Comparison of ENCODE assay signal across 8 cellular contexts in the genomic region with DNA sequence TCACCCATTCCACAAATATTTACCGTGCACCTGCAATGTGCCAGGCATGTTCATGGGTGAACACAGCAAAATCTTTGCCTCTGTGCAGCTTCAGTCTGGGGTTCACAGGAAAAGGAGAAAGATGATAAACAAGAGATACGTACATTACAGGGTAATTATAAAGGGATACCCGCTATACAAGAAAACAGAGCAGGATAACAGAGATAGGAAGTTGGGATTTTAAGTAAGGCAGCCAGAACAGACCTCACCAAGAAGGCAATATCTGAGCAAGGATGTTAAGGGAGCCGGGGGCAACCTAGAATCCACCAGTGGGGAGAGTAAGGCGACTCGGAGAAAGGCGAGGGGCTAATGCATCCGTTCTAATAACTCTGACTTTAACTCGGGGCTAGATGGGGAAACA. TPM values are rescaled to one million over a fixed set of nuclear protein-coding genes. Genes with fewer than 3 reads are reported as not detected.
DNase-seq lines count a peak whose midpoint lies in the region; ATAC-seq and TF ChIP-seq lines count a peak whose summit lies in the region.

No MANE protein-coding gene starts in this region.

- peaks cover 26% of the 10 kb centered on the region for H3K4me1 Mint-ChIP-seq in Calu3 (ENCODE audit: low read depth, unreplicated experiment)
- peaks cover 38% of the 10 kb centered on the region for H3K4me1 Mint-ChIP-seq in activated CD4-positive, alpha-beta memory T cell treated with anti-CD3 and anti-CD28 coated beads for 36 hours (ENCODE audit: low read depth)
- H3K4me1 Mint-ChIP-seq in stimulated activated naive B cell treated with anti-CD40 and anti-IgM and Interleukin-4, amounts not matched to agents 10 μg/mL and 1 μg/mL and 100 μg/mL, for 72 hours = peaks cover 22 to 47% of the 10 kb centered on the region in 2 donors

- POLR2A ChIA-PET in activated CD4-positive, alpha-beta memory T cell treated with anti-CD3 and anti-CD28 coated beads for 36 hours (lab: Charles Lee) = no interaction called here

- H3K4me3 Mint-ChIP-seq in Calu3 (ENCODE audit: low read depth, unreplicated experiment) = peak overlapping the region; percentile 94
- H3K4me3 Mint-ChIP-seq in activated CD4-positive, alpha-beta memory T cell treated with anti-CD3 and anti-CD28 coated beads for 36 hours = peak overlapping the region; percentile 96
- peak overlapping the region; percentile 87 to 95 for H3K4me3 Mint-ChIP-seq in stimulated activated naive B cell treated with anti-CD40 and anti-IgM and Interleukin-4, amounts not matched to agents 10 μg/mL and 1 μg/mL and 100 μg/mL, for 72 hours

- peaks cover 42% of the 10 kb centered on the region for H3K36me3 Mint-ChIP-seq in Calu3 (ENCODE audit: insufficient read depth, unreplicated experiment)
- peaks cover 20% of the 10 kb centered on the region for H3K36me3 Mint-ChIP-seq in activated CD4-positive, alpha-beta memory T cell treated with anti-CD3 and anti-CD28 coated beads for 36 hours
- H3K36me3 Mint-ChIP-seq in stimulated activated naive B cell treated with anti-CD40 and anti-IgM and Interleukin-4, amounts not matched to agents 10 μg/mL and 1 μg/mL and 100 μg/mL, for 72 hours = peaks cover 7 to 11% of the 10 kb centered on the region in 2 donors

- no peaks in the 10 kb centered on the region for H3K4me1 ChIP-seq in right cardiac atrium (ENCODE audit: control insufficient read depth, insufficient read depth, low read length)

- TF ChIP-seq CTCF in Calu3 (IDR thresholded peaks at IDR 0.05; ENCODE audit: unreplicated experiment) = no peak

- peak overlapping the region; percentile 46 for H3K27ac ChIP-seq in right cardiac atrium (ENCODE audit: low read length)

- peak; percentile 0 for ATAC-seq in HG02623 (IDR thresholded peaks at IDR 0.05; ENCODE audit: unreplicated experiment)
- ATAC-seq in right cardiac atrium = peak in 1 of 2 donors; percentile 3
- ATAC-seq in stimulated activated naive B cell treated with anti-CD40 and anti-IgM and Interleukin-4, amounts not matched to agents 10 μg/mL and 1 μg/mL and 100 μg/mL, for 72 hours (replicated peaks) = peak in 1 of 2 donors; percentile 0
- no peak for ATAC-seq in GM18858 (IDR thresholded peaks at IDR 0.05; ENCODE audit: unreplicated experiment)

- CTCF ChIA-PET in Calu3 (lab: Charles Lee) = no interaction called here
- CTCF ChIA-PET in activated CD4-positive, alpha-beta memory T cell treated with anti-CD3 and anti-CD28 coated beads for 36 hours (lab: Charles Lee) = no interaction called here

- peak overlapping the region; percentile 51 for H3K4me3 ChIP-seq in right cardiac atrium (ENCODE audit: low read length)

- intact Hi-C loops in Calu3 (cut with micrococcal nuclease; ENCODE audit: unreplicated experiment) = no loop called here
- intact Hi-C loops in activated CD4-positive, alpha-beta memory T cell treated with anti-CD3 and anti-CD28 coated beads for 36 hours (cut with micrococcal nuclease) = loop anchor here (2.0 to 5.0 kb wide), 7 partner anchors 17 to 1830 kb away; a partner anchor contains a TSS
- intact Hi-C loops in right cardiac atrium (cut with DNase I) = loop anchor here in 1 of 4 donors (10.0 kb wide), 1 partner anchor 53 kb away; no protein-coding TSS in a partner anchor

- no peaks in the 10 kb centered on the region for H3K27me3 ChIP-seq in right cardiac atrium (ENCODE audit: control insufficient read depth, insufficient read depth)

- H3K27me3 Mint-ChIP-seq in Calu3 (ENCODE audit: unreplicated experiment) = no peaks in the 10 kb centered on the region
- H3K27me3 Mint-ChIP-seq in activated CD4-positive, alpha-beta memory T cell treated with anti-CD3 and anti-CD28 coated beads for 36 hours = no peaks in the 10 kb centered on the region
- no peaks in the 10 kb centered on the region for H3K27me3 Mint-ChIP-seq in stimulated activated naive B cell treated with anti-CD40 and anti-IgM and Interleukin-4, amounts not matched to agents 10 μg/mL and 1 μg/mL and 100 μg/mL, for 72 hours

- no peaks in the 10 kb centered on the region for H3K9me3 ChIP-seq in right cardiac atrium (ENCODE audit: control insufficient read depth, low read length)

- DNase-seq in Calu3 (no peak), right cardiac atrium (no peak), hepatic stellate cell (ENCODE audit: low spot score) (no peak), GDM1 (lab: John Stamatoyannopoulos, UW) (no peak)
- no peak for DNase-seq in activated CD4-positive, alpha-beta memory T cell treated with anti-CD3 and anti-CD28 coated beads for 36 hours
- no peak for DNase-seq in stimulated activated naive B cell treated with anti-CD40 and anti-IgM and Interleukin-4, amounts not matched to agents 10 μg/mL and 1 μg/mL and 100 μg/mL, for 72 hours

- 6% methylated on average over 9 of the region's 9 CpGs for WGBS in right cardiac atrium

- TSS peak; percentile 52 for BruUV-seq in Calu3 (replicated peaks; lab: Mats Ljungman, UMichigan)

- H3K9me3 Mint-ChIP-seq in Calu3 (ENCODE audit: low read depth, unreplicated experiment) = no peaks in the 10 kb centered on the region
- H3K9me3 Mint-ChIP-seq in activated CD4-positive, alpha-beta memory T cell treated with anti-CD3 and anti-CD28 coated beads for 36 hours = no peaks in the 10 kb centered on the region
- H3K9me3 Mint-ChIP-seq in stimulated activated naive B cell treated with anti-CD40 and anti-IgM and Interleukin-4, amounts not matched to agents 10 μg/mL and 1 μg/mL and 100 μg/mL, for 72 hours = no peaks in the 10 kb centered on the region

- peak overlapping the region; percentile 18 for H3K27ac Mint-ChIP-seq in Calu3 (ENCODE audit: unreplicated experiment)
- peak overlapping the region; percentile 74 for H3K27ac Mint-ChIP-seq in activated CD4-positive, alpha-beta memory T cell treated with anti-CD3 and anti-CD28 coated beads for 36 hours
- peak overlapping the region; percentile 97 for H3K27ac Mint-ChIP-seq in stimulated activated naive B cell treated with anti-CD40 and anti-IgM and Interleukin-4, amounts not matched to agents 10 μg/mL and 1 μg/mL and 100 μg/mL, for 72 hours

RNA-seq across cellular contexts. Expression of a gene that starts 0.8 kb away (rescaled TPM):
- 82.3 and 97.8 TPM in 2 replicates for total RNA-seq in Calu3 (2022)
- 100 to 1,000 TPM; 111 TPM for total RNA-seq in activated CD4-positive, alpha-beta memory T cell treated with anti-CD3 and anti-CD28 coated beads for 36 hours
- total RNA-seq in right cardiac atrium = 10 to 100 TPM; 85.4 to 95.0 (median 89.9) TPM
- 47.5 TPM for polyA plus RNA-seq in right cardiac atrium

Comparison
In these comparisons a context has a peak if more than half of its experiments do, and no peak if none do; other contexts are left out.
1. H3K27ac Mint-ChIP-seq: peak in every context shown above with its lines; median percentile 97 in stimulated activated naive B cell treated with anti-CD40 and anti-IgM and Interleukin-4, amounts not matched to agents 10 μg/mL and 1 μg/mL and 100 μg/mL, for 72 hours; 74 in activated CD4-positive, alpha-beta memory T cell treated with anti-CD3 and anti-CD28 coated beads for 36 hours; 18 in Calu3.